In the genomic region with DNA sequence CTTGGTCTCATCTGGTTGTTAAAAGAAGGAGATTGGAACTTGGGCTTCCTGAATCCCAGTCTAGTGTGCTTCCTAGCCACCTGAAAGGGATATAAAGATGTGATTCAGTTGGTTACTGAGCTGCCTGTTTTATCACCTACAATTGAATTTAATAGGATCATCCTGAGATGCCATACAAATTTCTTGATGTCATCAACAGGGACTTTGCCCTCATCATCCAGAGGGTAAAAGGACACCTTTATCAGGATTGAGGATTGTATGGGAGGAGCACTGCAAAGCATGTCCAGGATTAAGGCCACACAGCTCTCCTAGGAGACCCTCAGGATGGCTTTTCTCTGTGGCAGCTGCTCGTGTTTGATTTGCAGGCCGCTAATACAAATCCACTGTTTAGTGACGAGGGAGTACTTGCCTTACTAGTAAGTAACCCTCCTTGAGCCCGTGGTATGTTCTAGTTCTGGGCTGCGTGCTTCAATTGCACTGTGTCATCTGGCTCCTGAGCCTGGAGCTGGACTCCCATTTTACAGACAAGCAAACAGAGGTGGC, we compare ENCODE assay signal across 26 cellular contexts. TPM values are rescaled to one million over a fixed set of nuclear protein-coding genes. Genes with fewer than 3 reads are reported as not detected.
DNase-seq lines count a peak whose midpoint lies in the region; ATAC-seq, FAIRE-seq and TF ChIP-seq lines count a peak whose summit lies in the region.
"Had no signal": no experiment of that assay in that cellular context is flagged by ENCODE, and none has a peak within 500 bp of the region (broad histone marks: within the 10 kb centered on the region; RNA-seq: fewer than 3 reads in every experiment).

No MANE protein-coding gene starts in this region.

- H3K4me3 ChIP-seq in BLaER1 = no peak overlapping the region
- no peak overlapping the region for H3K4me3 ChIP-seq in uterus
- H3K4me3 ChIP-seq in foreskin fibroblast (ENCODE audit: low read depth in 1 of 2, low read length in 2 of 2) = no peak overlapping the region
- H3K4me3 ChIP-seq: A549, GM12878, GM23338, K562 had no signal

- peaks cover 71% of the 10 kb centered on the region for H3K4me1 ChIP-seq in BLaER1
- no peaks in the 10 kb centered on the region for H3K4me1 ChIP-seq in uterus
- H3K4me1 ChIP-seq: A549 had no signal

- H3K9me3 ChIP-seq in BLaER1 (no peaks in the 10 kb centered on the region), uterus (no peaks in the 10 kb centered on the region)
- H3K9me3 ChIP-seq: A549 had no signal

- ATAC-seq in left colon (peak; percentile 91), GM21576 (IDR thresholded peaks at IDR 0.05; ENCODE audit: unreplicated experiment) (no peak)
- ATAC-seq: A549; CD8-positive, alpha-beta T cell; GM12878; GM23338; HCT116; K562 had no signal

- FAIRE-seq in urothelium cell line (lab: Jason Lieb, UNC) = peak; percentile 48
- FAIRE-seq: A549, GM12878, GM18507, HTR-8/SVneo, K562 had no signal

- H3K9ac ChIP-seq in BLaER1 = no peak overlapping the region

- intact Hi-C loops in left colon (cut with DNase I, micrococcal nuclease) (no loop called here), uterus (cut with DNase I; ENCODE audit: low total_unique reads) (no loop called here)

- H3K36me3 ChIP-seq in BLaER1 (no peaks in the 10 kb centered on the region), uterus (no peaks in the 10 kb centered on the region)

- no peak overlapping the region for H3K27ac ChIP-seq in BLaER1
- H3K27ac ChIP-seq in uterus = no peak overlapping the region
- H3K27ac ChIP-seq: 22Rv1, A549 had no signal

- DNase-seq in NCI-H524 treated with DMSO at 0.1 percent for 48 hours (lab: John Stamatoyannopoulos, UW) (peak; percentile 23), left colon (no peak), urothelium cell line (ENCODE audit: low spot score) (no peak), uterus (no peak), foreskin fibroblast (no peak)
- DNase-seq: AML-193; Calu3; CD8-positive, alpha-beta T cell; DMS 273 treated with DMSO at 0.1 percent for 48 hours; DMS53; DND-41; EL; H7; HFFc6; IMR-90 had no signal

- TF ChIP-seq CTCF in uterus (IDR thresholded peaks at IDR 0.05) = no peak
- TF ChIP-seq CTCF in foreskin fibroblast (IDR thresholded peaks at IDR 0.05; ENCODE audit: low read depth, low read length) = no peak

- peaks cover 93% of the 10 kb centered on the region for H4K20me1 ChIP-seq in BLaER1

- no peak for TF ChIP-seq POLR2A in uterus (IDR thresholded peaks at IDR 0.05)

- H3K27me3 ChIP-seq in BLaER1 = no peaks in the 10 kb centered on the region
- H3K27me3 ChIP-seq in uterus = no peaks in the 10 kb centered on the region

- peak overlapping the region; percentile 12; the same call in 1 of the 2 replicates for H3K4me2 ChIP-seq in BLaER1
- H3K4me2 ChIP-seq: A549, GM23338 had no signal

RNA-seq across cellular contexts. Expression of a gene that starts 28.6 kb away (rescaled TPM):
- total RNA-seq in left colon (1 to 10 TPM; 1.3 to 2.7 TPM), uterus (10 to 100 TPM in 1 of 4 donors, 1 to 10 TPM in 2, not detected in 1; 5.1 to 10.2 (median 8.7) TPM)
- total RNA-seq: G401 had no signal
